Comparison of ENCODE assay signal across 35 cellular contexts in the genomic region with DNA sequence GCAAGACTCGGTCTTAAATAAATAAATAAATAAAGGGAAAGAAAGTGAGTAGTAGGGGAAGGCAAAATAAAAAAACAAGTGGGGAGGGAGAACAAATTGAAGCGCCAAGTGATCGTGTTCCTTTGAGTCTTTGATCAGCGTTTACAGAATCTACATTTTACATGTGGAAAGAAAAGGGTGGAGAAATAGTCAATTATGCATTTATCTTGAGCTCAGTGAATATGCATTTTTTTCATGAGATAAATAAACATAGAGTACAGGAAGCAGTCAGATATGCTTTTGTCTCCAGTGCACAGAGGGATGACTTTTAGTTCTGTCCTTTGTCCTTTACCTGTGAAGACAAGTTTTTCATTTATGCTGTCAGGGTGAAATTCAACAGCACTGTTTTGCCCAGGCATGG.
"Had no signal": no experiment of that assay in that cellular context is flagged by ENCODE, and none has a peak within 500 bp of the region (broad histone marks: within the 10 kb centered on the region; RNA-seq: fewer than 3 reads in every experiment).

No MANE protein-coding gene starts in this region.

- H3K9me3 Mint-ChIP-seq: activated CD4-positive, alpha-beta memory T cell treated with anti-CD3 and anti-CD28 coated beads, Interleukin-2, amount 10 ng/mL, durations not matched to agents 7 days and 5 days; activated CD4-positive, alpha-beta T cell treated with anti-CD3 and anti-CD28 coated beads, Interleukin-2, amount 10 ng/mL, durations not matched to agents 7 days and 5 days; activated naive CD4-positive, alpha-beta T cell treated with anti-CD3 and anti-CD28 coated beads for 36 hours; activated naive CD4-positive, alpha-beta T cell treated with anti-CD3 and anti-CD28 coated beads, Interleukin-2, amount 50 U/mL, for 24 hours; activated naive CD8-positive, alpha-beta T cell treated with anti-CD3 and anti-CD28 coated beads for 36 hours; activated naive CD8-positive, alpha-beta T cell treated with anti-CD3 and anti-CD28 coated beads, Interleukin-2, amount 50 U/mL, for 24 hours; activated T-cell treated with anti-CD3 and anti-CD28 coated beads, Interleukin-2, amount 50 U/mL, for 4 hours; activated T-helper 1 cell treated with anti-CD3 and anti-CD28 coated beads, Interleukin-12 subunit alpha, Interleukin-12 subunit beta, Interleukin-2, Interleukin-4 antibody, amounts not matched to agents 30 ng/mL and 10 ng/mL and 1 ng/mL, durations not matched to agents 14 hours and 24 hours and 36 hours; activated T-helper 2 cell treated with anti-CD3 and anti-CD28 coated beads, Interferon-gamma antibody, Interleukin-2, Interleukin-4, amounts not matched to agents 10 μg/mL and 5 μg/mL and 100 μg/mL, durations not matched to agents 14 hours and 24 hours and 36 hours; T-cell; T-helper 1 cell treated with Interleukin-12 subunit alpha and Interleukin-12 subunit beta and Interleukin-4 antibody, amounts not matched to agents 30 μg/mL and 1 μg/mL, for 36 hours; T-helper 2 cell treated with Interferon-gamma antibody and Interleukin-4, amounts not matched to agents 5 μg/mL and 100 μg/mL, for 36 hours; WTC11 had no signal

- H3K4me3 ChIP-seq: adrenal gland, body of pancreas, cardiac muscle cell, colonic mucosa had no signal

- H3K27ac Mint-ChIP-seq: activated CD4-positive, alpha-beta memory T cell treated with anti-CD3 and anti-CD28 coated beads, Interleukin-2, amount 10 ng/mL, durations not matched to agents 7 days and 5 days; activated CD4-positive, alpha-beta T cell treated with anti-CD3 and anti-CD28 coated beads, Interleukin-2, amount 10 ng/mL, durations not matched to agents 7 days and 5 days; activated naive CD4-positive, alpha-beta T cell treated with anti-CD3 and anti-CD28 coated beads for 36 hours; activated naive CD4-positive, alpha-beta T cell treated with anti-CD3 and anti-CD28 coated beads, Interleukin-2, amount 50 U/mL, for 24 hours; activated naive CD8-positive, alpha-beta T cell treated with anti-CD3 and anti-CD28 coated beads for 36 hours; activated naive CD8-positive, alpha-beta T cell treated with anti-CD3 and anti-CD28 coated beads, Interleukin-2, amount 50 U/mL, for 24 hours; activated T-helper 1 cell treated with anti-CD3 and anti-CD28 coated beads, Interleukin-12 subunit alpha, Interleukin-12 subunit beta, Interleukin-2, Interleukin-4 antibody, amounts not matched to agents 30 ng/mL and 10 ng/mL and 1 ng/mL, durations not matched to agents 14 hours and 24 hours and 36 hours; activated T-helper 2 cell treated with anti-CD3 and anti-CD28 coated beads, Interferon-gamma antibody, Interleukin-2, Interleukin-4, amounts not matched to agents 10 μg/mL and 5 μg/mL and 100 μg/mL, durations not matched to agents 14 hours and 24 hours and 36 hours; T-cell; T-helper 1 cell treated with Interleukin-12 subunit alpha and Interleukin-12 subunit beta and Interleukin-4 antibody, amounts not matched to agents 30 μg/mL and 1 μg/mL, for 36 hours; T-helper 2 cell treated with Interferon-gamma antibody and Interleukin-4, amounts not matched to agents 5 μg/mL and 100 μg/mL, for 36 hours; WTC11 had no signal

- ATAC-seq: activated naive CD8-positive, alpha-beta T cell treated with anti-CD3 and anti-CD28 coated beads, Interleukin-2, amount 50 U/mL, for 24 hours; activated T-cell treated with anti-CD3 and anti-CD28 coated beads, Interleukin-2, amount 50 U/mL, for 4 hours; body of pancreas; esophagus mucosa; T-cell; WTC11 had no signal

- H3K27me3 Mint-ChIP-seq: activated CD4-positive, alpha-beta memory T cell treated with anti-CD3 and anti-CD28 coated beads, Interleukin-2, amount 10 ng/mL, durations not matched to agents 7 days and 5 days; activated CD4-positive, alpha-beta T cell treated with anti-CD3 and anti-CD28 coated beads, Interleukin-2, amount 10 ng/mL, durations not matched to agents 7 days and 5 days; activated naive CD4-positive, alpha-beta T cell treated with anti-CD3 and anti-CD28 coated beads, Interleukin-2, amount 50 U/mL, for 24 hours; activated naive CD8-positive, alpha-beta T cell treated with anti-CD3 and anti-CD28 coated beads for 36 hours; T-cell had no signal

- H3K27ac ChIP-seq: adrenal gland, body of pancreas, cardiac muscle cell, colonic mucosa, epithelial cell of prostate, VCaP had no signal

- H3K4me1 Mint-ChIP-seq: activated CD4-positive, alpha-beta memory T cell treated with anti-CD3 and anti-CD28 coated beads, Interleukin-2, amount 10 ng/mL, durations not matched to agents 7 days and 5 days; activated CD4-positive, alpha-beta T cell treated with anti-CD3 and anti-CD28 coated beads, Interleukin-2, amount 10 ng/mL, durations not matched to agents 7 days and 5 days; activated naive CD4-positive, alpha-beta T cell treated with anti-CD3 and anti-CD28 coated beads, Interleukin-2, amount 50 U/mL, for 24 hours; activated naive CD8-positive, alpha-beta T cell treated with anti-CD3 and anti-CD28 coated beads for 36 hours; activated naive CD8-positive, alpha-beta T cell treated with anti-CD3 and anti-CD28 coated beads, Interleukin-2, amount 50 U/mL, for 24 hours; T-cell; WTC11 had no signal

- H3K27me3 ChIP-seq: adrenal gland, body of pancreas, cardiac muscle cell, colonic mucosa had no signal

- H3K4me1 ChIP-seq: adrenal gland, body of pancreas, colonic mucosa had no signal

- H3K36me3 ChIP-seq: adrenal gland, cardiac muscle cell, colonic mucosa had no signal

- H3K36me3 Mint-ChIP-seq: activated naive CD8-positive, alpha-beta T cell treated with anti-CD3 and anti-CD28 coated beads for 36 hours; T-cell; WTC11 had no signal

- FAIRE-seq: endometrium, endothelial cell of umbilical vein, frontal cortex had no signal

- H3K4me3 Mint-ChIP-seq: activated CD4-positive, alpha-beta memory T cell treated with anti-CD3 and anti-CD28 coated beads, Interleukin-2, amount 10 ng/mL, durations not matched to agents 7 days and 5 days; activated CD4-positive, alpha-beta T cell treated with anti-CD3 and anti-CD28 coated beads, Interleukin-2, amount 10 ng/mL, durations not matched to agents 7 days and 5 days; activated naive CD4-positive, alpha-beta T cell treated with anti-CD3 and anti-CD28 coated beads for 36 hours; activated naive CD4-positive, alpha-beta T cell treated with anti-CD3 and anti-CD28 coated beads, Interleukin-2, amount 50 U/mL, for 24 hours; activated naive CD8-positive, alpha-beta T cell treated with anti-CD3 and anti-CD28 coated beads for 36 hours; activated naive CD8-positive, alpha-beta T cell treated with anti-CD3 and anti-CD28 coated beads, Interleukin-2, amount 50 U/mL, for 24 hours; activated T-cell treated with anti-CD3 and anti-CD28 coated beads, Interleukin-2, amount 50 U/mL, for 4 hours; activated T-helper 1 cell treated with anti-CD3 and anti-CD28 coated beads, Interleukin-12 subunit alpha, Interleukin-12 subunit beta, Interleukin-2, Interleukin-4 antibody, amounts not matched to agents 30 ng/mL and 10 ng/mL and 1 ng/mL, durations not matched to agents 14 hours and 24 hours and 36 hours; T-cell; T-helper 1 cell treated with Interleukin-12 subunit alpha and Interleukin-12 subunit beta and Interleukin-4 antibody, amounts not matched to agents 30 μg/mL and 1 μg/mL, for 36 hours; T-helper 2 cell treated with Interferon-gamma antibody and Interleukin-4, amounts not matched to agents 5 μg/mL and 100 μg/mL, for 36 hours; WTC11 had no signal

- H3K9me3 ChIP-seq: adrenal gland, body of pancreas, colonic mucosa had no signal

- DNase-seq: activated CD4-positive, alpha-beta memory T cell treated with anti-CD3 and anti-CD28 coated beads, Interleukin-2, amount 10 ng/mL, durations not matched to agents 7 days and 5 days; activated CD4-positive, alpha-beta T cell treated with anti-CD3 and anti-CD28 coated beads for 1 hour; activated CD4-positive, alpha-beta T cell treated with anti-CD3 and anti-CD28 coated beads for 4 hours; activated CD4-positive, alpha-beta T cell treated with anti-CD3 and anti-CD28 coated beads, Interleukin-2, amount 10 ng/mL, durations not matched to agents 7 days and 5 days; activated CD4-positive, alpha-beta T cell treated with anti-CD3 and anti-CD28 coated beads, Interleukin-2, amount 50 U/mL, for 4 hours; activated effector memory CD4-positive, alpha-beta T cell treated with anti-CD3 and anti-CD28 coated beads, Interleukin-2, amount 50 U/mL, for 16 hours; activated naive CD4-positive, alpha-beta T cell treated with anti-CD3 and anti-CD28 coated beads for 36 hours; activated naive CD8-positive, alpha-beta T cell treated with anti-CD3 and anti-CD28 coated beads for 36 hours; activated naive CD8-positive, alpha-beta T cell treated with anti-CD3 and anti-CD28 coated beads, Interleukin-2, amount 50 U/mL, for 24 hours; activated T-cell treated with anti-CD3 and anti-CD28 coated beads, Interleukin-2, amount 50 U/mL, for 4 hours; adrenal gland; amygdala; aorta; body of pancreas; central memory CD4-positive, alpha-beta T cell; cerebellar nuclear complex; colonic mucosa; effector CD8-positive, alpha-beta T cell; foreskin fibroblast; head of caudate nucleus; T-cell; T1000 had no signal
